ENCODE assay signal across 13 cellular contexts in genomic region chr1:57079454-57080157, GRCh38.
DNase-seq lines count a peak whose midpoint lies in the region; FAIRE-seq and TF ChIP-seq lines count a peak whose summit lies in the region.
"Had no signal": no experiment of that assay in that cellular context is flagged by ENCODE, and none has a peak within 500 bp of the region (broad histone marks: within the 10 kb centered on the region; RNA-seq: fewer than 3 reads in every experiment).

No MANE protein-coding gene starts in this region.

- no peak overlapping the region for H2BK5ac ChIP-seq in H1 (ENCODE audit: low read depth, low read length)

- no peaks in the 10 kb centered on the region for H3K36me3 Mint-ChIP-seq in osteocyte (ENCODE audit: unreplicated experiment)
- no peaks in the 10 kb centered on the region for H3K36me3 Mint-ChIP-seq in activated naive CD4-positive, alpha-beta T cell treated with anti-CD3 and anti-CD28 coated beads, Interleukin-2, amount 10 ng/mL, durations not matched to agents 7 days and 5 days
- H3K36me3 Mint-ChIP-seq: activated naive CD4-positive, alpha-beta T cell treated with anti-CD3 and anti-CD28 coated beads, Interleukin-2, amount 50 U/mL, for 24 hours had no signal

- DNase-seq in DMS53 (lab: John Stamatoyannopoulos, UW) (peak; percentile 37), DMS53 treated with DMSO at 0.1 percent for 48 hours (lab: John Stamatoyannopoulos, UW; ENCODE audit: unreplicated experiment) (no peak), H1 (ENCODE audit: low read depth in 1 of 2, low spot score in 2 of 2) (no peak), osteocyte (ENCODE audit: extremely low spot score, unreplicated experiment) (no peak), HTR-8/SVneo (ENCODE audit: insufficient read length, low spot score) (no peak), H54 (ENCODE audit: insufficient read length, low spot score) (no peak)
- no peak for DNase-seq in activated naive CD4-positive, alpha-beta T cell treated with anti-CD3 and anti-CD28 coated beads, Interleukin-2, amount 10 ng/mL, durations not matched to agents 7 days and 5 days
- DNase-seq: cortex of kidney; mesenchymal stem cell; stimulated activated CD4-positive, alpha-beta T cell treated with anti-CD3 and anti-CD28 coated beads, Interleukin-2, amount 100 ng/mL, for 48 hours had no signal

- H3K4me1 ChIP-seq in Loucy (ENCODE audit: insufficient read depth, low read length, poor library complexity, severe bottlenecking) (no peaks in the 10 kb centered on the region), H1 (replicated peaks in 1 of 4; ENCODE audit: control insufficient read depth in 3 of 4, insufficient read depth in 4 of 4, low read length in 3 of 4) (no peaks in the 10 kb centered on the region)

- no peak overlapping the region for H3K18ac ChIP-seq in H1 (ENCODE audit: extremely low read depth, low read length)

- H3K4me3 Mint-ChIP-seq in osteocyte (ENCODE audit: unreplicated experiment): no peak overlapping the region
- H3K4me3 Mint-ChIP-seq in activated naive CD4-positive, alpha-beta T cell treated with anti-CD3 and anti-CD28 coated beads, Interleukin-2, amount 10 ng/mL, durations not matched to agents 7 days and 5 days: no peak overlapping the region
- H3K4me3 Mint-ChIP-seq: activated naive CD4-positive, alpha-beta T cell treated with anti-CD3 and anti-CD28 coated beads, Interleukin-2, amount 50 U/mL, for 24 hours had no signal

- no peaks in the 10 kb centered on the region for H3K23me2 ChIP-seq in H1 (ENCODE audit: low read depth, low read length)

- H3K4me3 ChIP-seq in Loucy (ENCODE audit: low read length, poor library complexity, severe bottlenecking): no peak overlapping the region
- H3K4me3 ChIP-seq in H1 (ENCODE audit: extremely low read depth in 1 of 4, insufficient read depth in 2 of 4, low read depth in 3 of 4, low read length in 4 of 4): no peak overlapping the region

- peak; percentile 55 to 58 for TF ChIP-seq RAD21 in H1 (IDR thresholded peaks at IDR 0.05 in 1 of 2, conservative IDR thresholded peaks at IDR 0.05 in 1 of 2; ENCODE audit: low read depth in 2 of 2, low read length in 2 of 2)

- no peak overlapping the region for H3K14ac ChIP-seq in H1 (ENCODE audit: insufficient read length)

- no peak overlapping the region for H2AK5ac ChIP-seq in H1 (ENCODE audit: low read depth, low read length)

- H3K9ac ChIP-seq in Loucy (ENCODE audit: low read depth, low read length, poor library complexity, severe bottlenecking) (no peak overlapping the region), H1 (replicated peaks in 1 of 4; ENCODE audit: extremely low read depth in 1 of 4, low read depth in 3 of 4, low read length in 3 of 4) (no peak overlapping the region)

- H3K27me3 Mint-ChIP-seq in osteocyte (ENCODE audit: unreplicated experiment): peaks cover 13% of the 10 kb centered on the region
- H3K27me3 Mint-ChIP-seq in activated naive CD4-positive, alpha-beta T cell treated with anti-CD3 and anti-CD28 coated beads, Interleukin-2, amount 10 ng/mL, durations not matched to agents 7 days and 5 days: no peaks in the 10 kb centered on the region

- H4K5ac ChIP-seq in H1 (ENCODE audit: insufficient read length, low read depth, low read length): no peak overlapping the region

- POLR2A ChIA-PET in H1 (lab: Charles Lee; ENCODE audit: partially characterized antibody): no interaction called here

- H3K36me3 ChIP-seq in Loucy (ENCODE audit: insufficient read depth, low read length) (no peaks in the 10 kb centered on the region), H1 (ENCODE audit: control insufficient read depth in 2 of 4, insufficient read depth in 4 of 4, low read length in 3 of 4) (no peaks in the 10 kb centered on the region)

- H2AFZ ChIP-seq in Loucy (ENCODE audit: low read length) (no peak overlapping the region), H1 (ENCODE audit: low read length) (no peak overlapping the region)

- no peaks in the 10 kb centered on the region for H4K20me1 ChIP-seq in Loucy (ENCODE audit: insufficient read depth, low read length, poor library complexity, severe bottlenecking)
- no peaks in the 10 kb centered on the region for H4K20me1 ChIP-seq in H1 (replicated peaks in 1 of 2; ENCODE audit: control insufficient read depth in 1 of 2, insufficient read depth in 2 of 2, low read length in 2 of 2)

- H3K4me2 ChIP-seq in Loucy (ENCODE audit: low read depth, low read length, poor library complexity, severe bottlenecking) (no peak overlapping the region), H1 (ENCODE audit: insufficient read depth in 1 of 2, low read depth in 2 of 2, low read length in 2 of 2) (no peak overlapping the region)

- H3K56ac ChIP-seq in H1 (replicated peaks; ENCODE audit: insufficient read length, low read depth, low read length): no peak overlapping the region

- no peak overlapping the region for H2BK20ac ChIP-seq in H1 (ENCODE audit: low read length)

- H4K91ac ChIP-seq in H1 (replicated peaks; ENCODE audit: insufficient read length, low read length): no peak overlapping the region

- H3K23ac ChIP-seq in H1 (ENCODE audit: insufficient read length): no peak overlapping the region

- no peaks in the 10 kb centered on the region for H3K4me1 Mint-ChIP-seq in osteocyte (ENCODE audit: unreplicated experiment)
- H3K4me1 Mint-ChIP-seq in activated naive CD4-positive, alpha-beta T cell treated with anti-CD3 and anti-CD28 coated beads, Interleukin-2, amount 10 ng/mL, durations not matched to agents 7 days and 5 days: no peaks in the 10 kb centered on the region
- H3K4me1 Mint-ChIP-seq: activated naive CD4-positive, alpha-beta T cell treated with anti-CD3 and anti-CD28 coated beads, Interleukin-2, amount 50 U/mL, for 24 hours had no signal

- peak; percentile 55 for TF ChIP-seq CTCF in Loucy (conservative IDR thresholded peaks at IDR 0.05; ENCODE audit: low read length)
- TF ChIP-seq CTCF in H1 (IDR thresholded peaks at IDR 0.05; ENCODE audit: control extremely low read depth in 1 of 3, insufficient read depth in 1 of 3, low read depth in 1 of 3, low read length in 3 of 3): peak; percentile 28 to 68 (median 51)
- peak; percentile 40 for TF ChIP-seq CTCF in osteocyte (IDR thresholded peaks at IDR 0.05)

- no peak for FAIRE-seq in H1 (lab: Jason Lieb, UNC)
- no peak for FAIRE-seq in HTR-8/SVneo (lab: Jason Lieb, UNC)
- no peak for FAIRE-seq in H54 (lab: Jason Lieb, UNC)
- FAIRE-seq: A204.1 had no signal

- no peak for TF ChIP-seq EP300 in H1 (IDR thresholded peaks at IDR 0.05; ENCODE audit: borderline replicate concordance in 1 of 2, low read depth in 2 of 2, low read length in 2 of 2)

- H3K9me3 Mint-ChIP-seq in osteocyte (ENCODE audit: unreplicated experiment): no peaks in the 10 kb centered on the region
- H3K9me3 Mint-ChIP-seq in activated naive CD4-positive, alpha-beta T cell treated with anti-CD3 and anti-CD28 coated beads, Interleukin-2, amount 10 ng/mL, durations not matched to agents 7 days and 5 days: no peaks in the 10 kb centered on the region
- H3K9me3 Mint-ChIP-seq: activated naive CD4-positive, alpha-beta T cell treated with anti-CD3 and anti-CD28 coated beads, Interleukin-2, amount 50 U/mL, for 24 hours had no signal

- H3K27ac ChIP-seq in H1 (ENCODE audit: low read depth, low read length): no peak overlapping the region

- H2BK15ac ChIP-seq in H1 (ENCODE audit: low read length): no peak overlapping the region

- CTCF ChIA-PET in H1 (lab: Charles Lee; ENCODE audit: partially characterized antibody): interaction anchor here (0.6 to 2.6 kb wide), 16 partner anchors 12 to 690 kb away, joined by 3 to 16 read pairs (median 4); no protein-coding TSS in a partner anchor
- CTCF ChIA-PET in activated naive CD4-positive, alpha-beta T cell treated with anti-CD3 and anti-CD28 coated beads, Interleukin-2, amount 10 ng/mL, durations not matched to agents 7 days and 5 days (lab: Charles Lee): no interaction called here

- H3K79me1 ChIP-seq in H1 (ENCODE audit: low read depth, low read length): no peaks in the 10 kb centered on the region

- H3K79me2 ChIP-seq in Loucy (ENCODE audit: insufficient read depth, low read length) (no peaks in the 10 kb centered on the region), H1 (ENCODE audit: control insufficient read depth in 1 of 2, insufficient read depth in 2 of 2, low read length in 2 of 2) (no peaks in the 10 kb centered on the region)

- no peak overlapping the region for H2BK12ac ChIP-seq in H1 (ENCODE audit: low read depth, low read length)

- H3K4ac ChIP-seq in H1 (replicated peaks; ENCODE audit: insufficient read length, low read depth, low read length): no peak overlapping the region

- H2BK120ac ChIP-seq in H1 (replicated peaks; ENCODE audit: low read depth, low read length): no peak overlapping the region

- H3K27me3 ChIP-seq in Loucy (ENCODE audit: insufficient read depth, low read length, poor library complexity, severe bottlenecking) (no peaks in the 10 kb centered on the region), H1 (replicated peaks in 1 of 4; ENCODE audit: control insufficient read depth in 3 of 4, extremely low read depth in 1 of 4, insufficient read depth in 3 of 4, low read length in 3 of 4) (no peaks in the 10 kb centered on the region)

- no peak for TF ChIP-seq POLR2A in H1 (IDR thresholded peaks at IDR 0.05; ENCODE audit: control extremely low read depth in 1 of 2, low read depth in 2 of 2, low read length in 2 of 2)
- no peak for TF ChIP-seq POLR2A in H54 (IDR thresholded peaks at IDR 0.05; ENCODE audit: low read depth, low read length)

- WGBS in H1 (ENCODE audit: extremely low coverage in 1 of 2, insufficient coverage in 1 of 2, insufficient read length in 1 of 2, insufficient replicate concordance in 2 of 2, low coverage in 1 of 2, low lambda C conversion rate in 2 of 2, missing lambda C conversion rate in 1 of 2), 2 experiments: 89% methylated on average over 5 of the region's 5 CpGs; no CpG with 5 or more reads in 1 of the 2 experiments

- H3F3A ChIP-seq in Loucy (ENCODE audit: low read depth): no peaks in the 10 kb centered on the region

- H3K27ac Mint-ChIP-seq in osteocyte (ENCODE audit: unreplicated experiment): no peak overlapping the region
- H3K27ac Mint-ChIP-seq in activated naive CD4-positive, alpha-beta T cell treated with anti-CD3 and anti-CD28 coated beads, Interleukin-2, amount 10 ng/mL, durations not matched to agents 7 days and 5 days: no peak overlapping the region
- H3K27ac Mint-ChIP-seq: activated naive CD4-positive, alpha-beta T cell treated with anti-CD3 and anti-CD28 coated beads, Interleukin-2, amount 50 U/mL, for 24 hours had no signal

- H3K9me3 ChIP-seq in Loucy (ENCODE audit: insufficient read depth, low read depth, low read length) (no peaks in the 10 kb centered on the region), H1 (ENCODE audit: insufficient read depth in 2 of 2, low read depth in 1 of 2, low read length in 1 of 2) (no peaks in the 10 kb centered on the region)

- no peak overlapping the region for H4K8ac ChIP-seq in H1 (ENCODE audit: extremely low read depth, insufficient read depth, low read length)

- no peaks in the 10 kb centered on the region; the same call in 1 of the 2 replicates for H3K9me2 ChIP-seq in Loucy (replicated peaks; ENCODE audit: low read depth, low read length)

TF ChIP-seq in H1, 55 proteins besides CTCF, POLR2A, EP300 and RAD21:
- no peak for TF ChIP-seq CTBP2 (IDR thresholded peaks at IDR 0.05; ENCODE audit: borderline replicate concordance, insufficient read depth, insufficient read length, low read length)
- TF ChIP-seq TCF12 (IDR thresholded peaks at IDR 0.05; ENCODE audit: low read depth, low read length): no peak
- TF ChIP-seq RXRA (IDR thresholded peaks at IDR 0.05; ENCODE audit: insufficient read depth, low read depth, low read length): no peak
- TF ChIP-seq BACH1 (IDR thresholded peaks at IDR 0.05; ENCODE audit: low read length): peak; percentile 70
